9 cellular contexts compared by ENCODE assay signal in genomic region chr3:184230603-184231528, GRCh38. TPM values are rescaled to one million over a fixed set of nuclear protein-coding genes. Genes with fewer than 3 reads are reported as not detected.
DNase-seq lines count a peak whose midpoint lies in the region; ATAC-seq and TF ChIP-seq lines count a peak whose summit lies in the region.
"Had no signal": no experiment of that assay in that cellular context is flagged by ENCODE, and none has a peak within 500 bp of the region (broad histone marks: within the 10 kb centered on the region; RNA-seq: fewer than 3 reads in every experiment).

No MANE protein-coding gene starts in this region.

- intact Hi-C loops in Calu3 (cut with micrococcal nuclease; ENCODE audit: unreplicated experiment): no loop called here

- no peak for ATAC-seq in GM18520 (IDR thresholded peaks at IDR 0.05; ENCODE audit: unreplicated experiment)
- no peak for ATAC-seq in HG02678 (IDR thresholded peaks at IDR 0.05; ENCODE audit: unreplicated experiment)

- CTCF ChIA-PET in Calu3 (lab: Charles Lee): interaction anchor here (0.6 to 1.5 kb wide), 2 partner anchors 9 to 61 kb away, joined by 3 to 7 read pairs; no protein-coding TSS in a partner anchor
- CTCF ChIA-PET in HEK293T (lab: Yijun Ruan, JAX): interaction anchor here (0.5 to 0.6 kb wide), 2 partner anchors 12 to 19 kb away, joined by 3 to 4 read pairs; partner anchors contain the start of gene EEF1AKMT4

- H3K4me1 Mint-ChIP-seq in Calu3 (ENCODE audit: low read depth, unreplicated experiment): peaks cover 11% of the 10 kb centered on the region

- TF ChIP-seq CTCF in Calu3 (IDR thresholded peaks at IDR 0.05; ENCODE audit: unreplicated experiment) (no peak), osteoblast (IDR thresholded peaks at IDR 0.05; ENCODE audit: extremely low read depth, low read depth, low read length) (no peak)

- no peak overlapping the region for H3K27ac Mint-ChIP-seq in Calu3 (ENCODE audit: unreplicated experiment)

- H3K27me3 ChIP-seq in osteoblast (ENCODE audit: insufficient read depth, low read length): peaks cover 65% of the 10 kb centered on the region

- H3K79me2 ChIP-seq in osteoblast (ENCODE audit: insufficient read depth, low read length): no peaks in the 10 kb centered on the region

- no peaks in the 10 kb centered on the region for H3K9me3 Mint-ChIP-seq in Calu3 (ENCODE audit: low read depth, unreplicated experiment)

- no TSS peak for BruUV-seq in Calu3 (replicated peaks; lab: Mats Ljungman, UMichigan)

- H3K4me1 ChIP-seq in osteoblast (ENCODE audit: insufficient read depth, low read length): no peaks in the 10 kb centered on the region

- H3K27me3 Mint-ChIP-seq in Calu3 (ENCODE audit: unreplicated experiment): peaks cover 65% of the 10 kb centered on the region

- H3K4me2 ChIP-seq in osteoblast (ENCODE audit: insufficient read depth, low read length): no peak overlapping the region

- peaks cover 8% of the 10 kb centered on the region for H3K36me3 Mint-ChIP-seq in Calu3 (ENCODE audit: insufficient read depth, unreplicated experiment)

- POLR2A ChIA-PET in HEK293T (lab: Yijun Ruan, JAX): no interaction called here

- H3K9me3 ChIP-seq in osteoblast (ENCODE audit: low read depth, low read length): no peaks in the 10 kb centered on the region

- no peaks in the 10 kb centered on the region for H4K20me1 ChIP-seq in osteoblast (ENCODE audit: insufficient read depth, low read length)

- peak; percentile 45 for DNase-seq in Calu3
- DNase-seq in NCI-H1417 treated with DMSO at 0.1 percent for 48 hours (lab: John Stamatoyannopoulos, UW): peak; percentile 35
- DNase-seq in cerebellar nuclear complex (lab: John Stamatoyannopoulos, UW): peak; percentile 10 to 56
- DNase-seq in osteoblast (ENCODE audit: insufficient read length, low spot score, missing footprints): peak; percentile 88
- no peak for DNase-seq in HEK293T (ENCODE audit: extremely low spot score)
- DNase-seq in stimulated activated naive CD4-positive, alpha-beta T cell treated with Interleukin-2 at 50 U/mL for 16 hours (lab: John Stamatoyannopoulos, UW): no peak

- no peaks in the 10 kb centered on the region for H3K36me3 ChIP-seq in osteoblast (ENCODE audit: insufficient read depth, low read length)

- H3K4me3 ChIP-seq in osteoblast (ENCODE audit: insufficient read depth, low read length): no peak overlapping the region

- H3K27ac ChIP-seq in osteoblast (ENCODE audit: low read depth, low read length): no peak overlapping the region

- peak overlapping the region; percentile 8 for H3K4me3 Mint-ChIP-seq in Calu3 (ENCODE audit: low read depth, unreplicated experiment)

- H2AFZ ChIP-seq in osteoblast (ENCODE audit: low read length): no peak overlapping the region

TF ChIP-seq in HEK293T, 16 proteins besides CTCF, POLR2A, EP300 and RAD21:
- no peak for TF ChIP-seq FOXA1 (IDR thresholded peaks at IDR 0.05)
- no peak for TF ChIP-seq SP1 (IDR thresholded peaks at IDR 0.05)
- TF ChIP-seq TARDBP (IDR thresholded peaks at IDR 0.05): no peak
- no peak for TF ChIP-seq L3MBTL2 (conservative IDR thresholded peaks at IDR 0.05)
- no peak for TF ChIP-seq SUZ12 (IDR thresholded peaks at IDR 0.05)

RNA-seq across cellular contexts. Expression of gene VWA5B2, which starts 1.5 kb away (rescaled TPM):
- total RNA-seq in Calu3 (2022) (0.54 and 0.90 TPM in 2 replicates), osteoblast (not detected in 2 replicates)
- total RNA-seq: fibroblast of villous mesenchyme had no signal

RNA-seq across cellular contexts. Expression of gene ALG3, which starts 17.9 kb away (rescaled TPM):
- total RNA-seq in Calu3 (2022) (131 and 140 TPM in 2 replicates), osteoblast (26.8 and 28.9 TPM in 2 replicates)

RNA-seq across cellular contexts. Expression of gene EEF1AKMT4, which starts 18.6 kb away (rescaled TPM):
- total RNA-seq in Calu3 (2022): 11.2 and 11.6 TPM in 2 replicates
- 2.7 and 3.3 TPM in 2 replicates for total RNA-seq in osteoblast

RNA-seq across cellular contexts. Expression of gene CAMK2N2, which starts 30.5 kb away (rescaled TPM):
- total RNA-seq in Calu3 (2022): 3.3 and 3.6 TPM in 2 replicates
- total RNA-seq in osteoblast: not detected in 2 replicates
- total RNA-seq: fibroblast of villous mesenchyme had no signal

RNA-seq across cellular contexts. Expression of gene ABCF3, which starts 44.9 kb away (rescaled TPM):
- 114 and 116 TPM in 2 replicates for total RNA-seq in Calu3 (2022)
- 44.8 and 46.7 TPM in 2 replicates for total RNA-seq in osteoblast

Comparison
In these comparisons a context has a peak if more than half of its experiments do, and no peak if none do; other contexts are left out.
1. DNase-seq: peak in Calu3 (single experiment), NCI-H1417 treated with DMSO at 0.1 percent for 48 hours (single experiment), cerebellar nuclear complex (2 of 2) and osteoblast (single experiment); none in HEK293T (single experiment) and stimulated activated naive CD4-positive, alpha-beta T cell treated with Interleukin-2 at 50 U/mL for 16 hours (single experiment).